30 cellular contexts compared by ENCODE assay signal in the genomic region with DNA sequence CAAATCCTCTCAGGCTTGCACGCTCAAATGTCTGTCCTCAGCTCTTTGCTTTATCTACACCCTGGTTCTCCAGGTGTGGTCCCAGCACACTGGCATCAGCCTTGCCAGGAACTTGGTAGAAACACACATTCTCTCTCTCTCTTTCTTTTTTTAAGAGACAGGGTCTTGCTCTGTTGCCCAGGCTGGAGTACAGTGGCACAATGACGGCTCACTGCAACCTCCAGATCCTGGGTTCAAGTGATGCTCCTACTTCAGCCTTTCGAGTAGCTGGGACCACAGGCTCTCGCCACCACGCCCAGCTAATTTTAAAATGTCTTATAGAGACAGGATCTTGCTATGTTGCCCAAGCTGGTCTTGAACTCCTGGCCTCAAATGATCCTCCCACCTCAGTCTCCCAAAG.
"Had no signal": no experiment of that assay in that cellular context is flagged by ENCODE, and none has a peak within 500 bp of the region (broad histone marks: within the 10 kb centered on the region; RNA-seq: fewer than 3 reads in every experiment).

No MANE protein-coding gene starts in this region.

- H3K9me3 Mint-ChIP-seq: activated CD4-positive, alpha-beta memory T cell treated with anti-CD3 and anti-CD28 coated beads for 36 hours; activated naive CD4-positive, alpha-beta T cell treated with anti-CD3 and anti-CD28 coated beads, Interleukin-2, amount 50 U/mL, for 24 hours; activated naive CD8-positive, alpha-beta T cell treated with anti-CD3 and anti-CD28 coated beads, Interleukin-2, amount 10 ng/mL, durations not matched to agents 7 days and 5 days; activated T-helper 2 cell treated with anti-CD3 and anti-CD28 coated beads, Interferon-gamma antibody, Interleukin-2, Interleukin-4, amounts not matched to agents 10 μg/mL and 5 μg/mL and 100 μg/mL, durations not matched to agents 14 hours and 24 hours and 36 hours; T-helper 2 cell treated with Interferon-gamma antibody and Interleukin-4, amounts not matched to agents 5 μg/mL and 100 μg/mL, for 36 hours had no signal

- H3K9ac ChIP-seq: KMS-11 had no signal

- H3K4me3 ChIP-seq: ascending aorta, breast epithelium, PC-9 had no signal

- H3K9me3 ChIP-seq: ascending aorta, breast epithelium had no signal

- H3K4me1 ChIP-seq: ascending aorta, breast epithelium had no signal

- H3K27me3 Mint-ChIP-seq: activated CD4-positive, alpha-beta memory T cell treated with anti-CD3 and anti-CD28 coated beads for 36 hours; activated naive CD4-positive, alpha-beta T cell treated with anti-CD3 and anti-CD28 coated beads, Interleukin-2, amount 50 U/mL, for 24 hours; activated naive CD8-positive, alpha-beta T cell treated with anti-CD3 and anti-CD28 coated beads, Interleukin-2, amount 10 ng/mL, durations not matched to agents 7 days and 5 days had no signal

- H3K4me1 Mint-ChIP-seq: activated naive CD4-positive, alpha-beta T cell treated with anti-CD3 and anti-CD28 coated beads, Interleukin-2, amount 50 U/mL, for 24 hours; activated naive CD8-positive, alpha-beta T cell treated with anti-CD3 and anti-CD28 coated beads, Interleukin-2, amount 10 ng/mL, durations not matched to agents 7 days and 5 days had no signal

- H3K27ac Mint-ChIP-seq: activated CD4-positive, alpha-beta memory T cell treated with anti-CD3 and anti-CD28 coated beads for 36 hours; activated naive CD4-positive, alpha-beta T cell treated with anti-CD3 and anti-CD28 coated beads, Interleukin-2, amount 50 U/mL, for 24 hours; activated naive CD8-positive, alpha-beta T cell treated with anti-CD3 and anti-CD28 coated beads, Interleukin-2, amount 10 ng/mL, durations not matched to agents 7 days and 5 days; activated T-helper 2 cell treated with anti-CD3 and anti-CD28 coated beads, Interferon-gamma antibody, Interleukin-2, Interleukin-4, amounts not matched to agents 10 μg/mL and 5 μg/mL and 100 μg/mL, durations not matched to agents 14 hours and 24 hours and 36 hours; T-helper 2 cell treated with Interferon-gamma antibody and Interleukin-4, amounts not matched to agents 5 μg/mL and 100 μg/mL, for 36 hours had no signal

- H3K36me3 Mint-ChIP-seq: activated CD4-positive, alpha-beta memory T cell treated with anti-CD3 and anti-CD28 coated beads for 36 hours; activated naive CD8-positive, alpha-beta T cell treated with anti-CD3 and anti-CD28 coated beads, Interleukin-2, amount 10 ng/mL, durations not matched to agents 7 days and 5 days had no signal

- DNase-seq: activated CD4-positive, alpha-beta memory T cell treated with anti-CD3 and anti-CD28 coated beads for 36 hours; activated CD4-positive, alpha-beta T cell treated with anti-CD3 and anti-CD28 coated beads for 4 hours; activated CD4-positive, alpha-beta T cell treated with anti-CD3 and anti-CD28 coated beads, Interleukin-2, amount 50 U/mL, for 1 hour; activated CD4-positive, CD25-positive, alpha-beta regulatory T cell treated with anti-CD3 and anti-CD28 coated beads, Interleukin-2, amount 50 U/mL, for 72 hours; activated CD8-positive, alpha-beta memory T cell treated with anti-CD3 and anti-CD28 coated beads, Interleukin-2, amount 50 U/mL, for 4 hours; activated gamma-delta T cell; activated naive CD4-positive, alpha-beta T cell treated with Interleukin-2 at 50 U/mL for 16 hours; activated naive CD8-positive, alpha-beta T cell treated with anti-CD3 and anti-CD28 coated beads, Interleukin-2, amount 10 ng/mL, durations not matched to agents 7 days and 5 days; activated T-cell treated with anti-CD3 and anti-CD28 coated beads for 4 hours; activated T-cell treated with anti-CD3 and anti-CD28 coated beads, Interleukin-2, amount 50 U/mL, for 48 hours; amygdala; MM.1S; MV-4-11; NCI-H1092; NCI-H1436 treated with DMSO at 0.1 percent for 48 hours; NCI-H1694 treated with DMSO at 0.1 percent for 48 hours; NCI-H2029; NCI-H345; NCI-H524 treated with DMSO at 0.1 percent for 48 hours; NK-92 treated with Interleukin-12 subunit alpha and Interleukin-12 subunit beta, amount 100 ng/mL, for 24 hours; PC-9; SIG-M5 had no signal

- H3K4me3 Mint-ChIP-seq: activated CD4-positive, alpha-beta memory T cell treated with anti-CD3 and anti-CD28 coated beads for 36 hours; activated naive CD4-positive, alpha-beta T cell treated with anti-CD3 and anti-CD28 coated beads, Interleukin-2, amount 50 U/mL, for 24 hours; activated naive CD8-positive, alpha-beta T cell treated with anti-CD3 and anti-CD28 coated beads, Interleukin-2, amount 10 ng/mL, durations not matched to agents 7 days and 5 days; T-helper 2 cell treated with Interferon-gamma antibody and Interleukin-4, amounts not matched to agents 5 μg/mL and 100 μg/mL, for 36 hours had no signal

- H3K27ac ChIP-seq: ascending aorta, breast epithelium, KMS-11, PC-9, RWPE1 had no signal

- H3K4me2 ChIP-seq: KMS-11, PC-9 had no signal

- H3K36me3 ChIP-seq: ascending aorta, breast epithelium had no signal

- ATAC-seq: Right ventricle myocardium inferior had no signal

- H3K27me3 ChIP-seq: ascending aorta, breast epithelium had no signal
